ENCODE assay signal across 8 cellular contexts in the genomic region with DNA sequence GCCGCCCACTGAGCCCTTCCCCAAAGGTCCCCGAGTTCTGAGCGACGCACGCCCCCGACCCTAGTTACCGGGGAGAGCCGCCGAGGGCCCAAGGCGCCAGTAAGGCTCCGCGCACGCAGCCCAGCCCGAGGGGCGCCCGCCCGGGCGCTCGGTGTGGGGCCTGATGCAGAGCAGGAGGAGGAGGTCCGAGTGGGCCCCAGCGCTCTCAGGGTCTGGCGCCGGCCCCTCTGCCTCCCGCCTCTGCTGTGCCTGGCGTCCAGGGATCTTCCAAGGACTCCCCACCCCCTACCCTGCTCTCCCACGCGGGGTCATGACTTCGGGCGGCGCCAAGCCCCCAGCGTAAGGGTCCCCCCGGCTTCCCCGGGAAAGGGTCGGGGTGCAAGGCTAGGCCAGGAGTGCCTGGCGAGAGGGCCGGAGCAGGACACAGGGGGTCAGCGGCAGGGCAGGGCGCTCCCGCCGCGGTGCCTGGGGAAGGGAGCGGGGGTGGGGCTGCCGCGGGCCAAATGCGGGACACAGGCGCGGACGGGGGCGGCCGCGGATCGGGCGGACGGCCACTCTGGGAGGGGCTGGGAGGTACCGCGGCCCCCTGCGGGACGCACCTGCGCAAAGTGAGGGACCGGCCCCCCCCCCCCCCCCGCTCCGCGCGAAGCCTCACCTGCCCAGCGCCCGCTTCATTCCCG. TPM values are rescaled to one million over a fixed set of nuclear protein-coding genes. Genes with fewer than 3 reads are reported as not detected.
A peak's percentile ranks its signal among the peaks of the same experiment; 100 is the strongest.
DNase-seq lines count a peak whose midpoint lies in the region; ATAC-seq and TF ChIP-seq lines count a peak whose summit lies in the region.

No MANE protein-coding gene starts in this region.

- peaks cover 8% of the 10 kb centered on the region for H3K36me3 Mint-ChIP-seq in activated CD4-positive, alpha-beta T cell treated with anti-CD3 and anti-CD28 coated beads for 36 hours (ENCODE audit: low read depth)
- peaks cover 3% of the 10 kb centered on the region for H3K36me3 Mint-ChIP-seq in osteocyte (ENCODE audit: unreplicated experiment)

- peak overlapping the region; percentile 93 to 96 for H3K4me3 ChIP-seq in gastroesophageal sphincter

- peak overlapping the region; percentile 84 to 97 (median 91) for H3K27ac ChIP-seq in gastroesophageal sphincter

- no peaks in the 10 kb centered on the region for H3K36me3 ChIP-seq in gastroesophageal sphincter

- POLR2A ChIA-PET in activated CD4-positive, alpha-beta T cell treated with anti-CD3 and anti-CD28 coated beads for 36 hours (lab: Charles Lee) = interaction anchor here (0.6 to 1.0 kb wide), 2 partner anchors 17 to 79 kb away, joined by 3 to 4 read pairs; partner anchors contain the start of gene GINS1

- no peak for TF ChIP-seq EP300 in gastroesophageal sphincter (IDR thresholded peaks at IDR 0.05)

- no peak for ATAC-seq in activated CD4-positive, alpha-beta T cell treated with anti-CD3 and anti-CD28 coated beads for 36 hours
- ATAC-seq in HG02973 (IDR thresholded peaks at IDR 0.05; ENCODE audit: unreplicated experiment) (peak; percentile 23), gastroesophageal sphincter (peak; percentile 32)

- peaks cover 0 to 22% (median 0%) of the 10 kb centered on the region in 3 donors for H3K4me1 ChIP-seq in gastroesophageal sphincter

- peak overlapping the region; percentile 42 for H3K27ac Mint-ChIP-seq in activated CD4-positive, alpha-beta T cell treated with anti-CD3 and anti-CD28 coated beads for 36 hours
- peak overlapping the region; percentile 59 for H3K27ac Mint-ChIP-seq in osteocyte (ENCODE audit: unreplicated experiment)

- peak overlapping the region; percentile 79 for H3K4me3 Mint-ChIP-seq in activated CD4-positive, alpha-beta T cell treated with anti-CD3 and anti-CD28 coated beads for 36 hours
- peak overlapping the region; percentile 75 for H3K4me3 Mint-ChIP-seq in osteocyte (ENCODE audit: unreplicated experiment)

- TF ChIP-seq POLR2A in gastroesophageal sphincter (IDR thresholded peaks at IDR 0.05) = no peak

- no peaks in the 10 kb centered on the region for H3K9me3 Mint-ChIP-seq in activated CD4-positive, alpha-beta T cell treated with anti-CD3 and anti-CD28 coated beads for 36 hours (ENCODE audit: low read depth)
- no peaks in the 10 kb centered on the region for H3K9me3 Mint-ChIP-seq in osteocyte (ENCODE audit: unreplicated experiment)

- DNase-seq in activated CD4-positive, alpha-beta T cell treated with anti-CD3 and anti-CD28 coated beads for 36 hours = peak; percentile 58
- no peak for DNase-seq in activated CD4-positive, alpha-beta T cell treated with anti-CD3 and anti-CD28 coated beads for 1 hour
- DNase-seq in NCI-H748 (lab: John Stamatoyannopoulos, UW; ENCODE audit: unreplicated experiment) (peak; percentile 72), activated gamma-delta T cell (lab: John Stamatoyannopoulos, UW) (peak; percentile 26), osteocyte (ENCODE audit: extremely low spot score, unreplicated experiment) (no peak), kidney tubule cell (ENCODE audit: low spot score) (no peak)

- no peaks in the 10 kb centered on the region for H3K9me3 ChIP-seq in gastroesophageal sphincter

- CTCF ChIA-PET in activated CD4-positive, alpha-beta T cell treated with anti-CD3 and anti-CD28 coated beads for 36 hours (lab: Charles Lee) = interaction anchor here (1.7 kb wide), 1 partner anchor 17 kb away, joined by 6 read pairs; the partner anchor contains the start of gene GINS1

- no peaks in the 10 kb centered on the region for H3K27me3 Mint-ChIP-seq in activated CD4-positive, alpha-beta T cell treated with anti-CD3 and anti-CD28 coated beads for 36 hours
- no peaks in the 10 kb centered on the region for H3K27me3 Mint-ChIP-seq in osteocyte (ENCODE audit: unreplicated experiment)

- intact Hi-C loops in activated CD4-positive, alpha-beta T cell treated with anti-CD3 and anti-CD28 coated beads for 36 hours (cut with DNase I, micrococcal nuclease) = loop anchor here (1.0 to 10.0 kb wide), 16 partner anchors 17 to 398 kb away; partner anchors contain the start of genes APMAP (in 2 of the 2), GINS1 (in 2 of the 2), NANP (in 2 of the 2) and PYGB (in 2 of the 2)

- TF ChIP-seq CTCF in gastroesophageal sphincter (IDR thresholded peaks at IDR 0.05) = no peak
- no peak for TF ChIP-seq CTCF in osteocyte (IDR thresholded peaks at IDR 0.05)

- H3K27me3 ChIP-seq in gastroesophageal sphincter = no peaks in the 10 kb centered on the region

- no CpG with 5 or more reads among the region's 67 CpGs for WGBS in gastroesophageal sphincter (ENCODE audit: low coverage in 1 of 2), 2 donors

- peaks cover 12% of the 10 kb centered on the region for H3K4me1 Mint-ChIP-seq in activated CD4-positive, alpha-beta T cell treated with anti-CD3 and anti-CD28 coated beads for 36 hours
- H3K4me1 Mint-ChIP-seq in osteocyte (ENCODE audit: unreplicated experiment) = peaks cover 18% of the 10 kb centered on the region

RNA-seq across cellular contexts. Expression of gene ABHD12, which starts 0.6 kb away (rescaled TPM):
- total RNA-seq in activated CD4-positive, alpha-beta T cell treated with anti-CD3 and anti-CD28 coated beads for 36 hours = 10 to 100 TPM; 17.4 to 18.7 TPM
- total RNA-seq in gastroesophageal sphincter (10 to 100 TPM; 19.2 to 45.9 (median 39.3) TPM), osteocyte (42.9 and 50.3 TPM in 2 replicates)

RNA-seq across cellular contexts. Expression of gene GINS1, which starts 17.5 kb away (rescaled TPM):
- total RNA-seq in activated CD4-positive, alpha-beta T cell treated with anti-CD3 and anti-CD28 coated beads for 36 hours = 10 to 100 TPM; 24.6 to 32.7 TPM
- total RNA-seq in gastroesophageal sphincter = 1 to 10 TPM in 2 of 4 donors, under 1 TPM in 1, not detected in 1; 0.31 to 1.2 (median 1.2) TPM
- 5.8 and 6.2 TPM in 2 replicates for total RNA-seq in osteocyte

Comparison
In these comparisons a context has a peak if more than half of its experiments do, and no peak if none do; other contexts are left out.
1. DNase-seq: peak in activated CD4-positive, alpha-beta T cell treated with anti-CD3 and anti-CD28 coated beads for 36 hours (single experiment), NCI-H748 (single experiment) and activated gamma-delta T cell (single experiment); none in activated CD4-positive, alpha-beta T cell treated with anti-CD3 and anti-CD28 coated beads for 1 hour (single experiment), osteocyte (single experiment) and kidney tubule cell (single experiment).